10 cellular contexts compared by ENCODE assay signal in the genomic region with DNA sequence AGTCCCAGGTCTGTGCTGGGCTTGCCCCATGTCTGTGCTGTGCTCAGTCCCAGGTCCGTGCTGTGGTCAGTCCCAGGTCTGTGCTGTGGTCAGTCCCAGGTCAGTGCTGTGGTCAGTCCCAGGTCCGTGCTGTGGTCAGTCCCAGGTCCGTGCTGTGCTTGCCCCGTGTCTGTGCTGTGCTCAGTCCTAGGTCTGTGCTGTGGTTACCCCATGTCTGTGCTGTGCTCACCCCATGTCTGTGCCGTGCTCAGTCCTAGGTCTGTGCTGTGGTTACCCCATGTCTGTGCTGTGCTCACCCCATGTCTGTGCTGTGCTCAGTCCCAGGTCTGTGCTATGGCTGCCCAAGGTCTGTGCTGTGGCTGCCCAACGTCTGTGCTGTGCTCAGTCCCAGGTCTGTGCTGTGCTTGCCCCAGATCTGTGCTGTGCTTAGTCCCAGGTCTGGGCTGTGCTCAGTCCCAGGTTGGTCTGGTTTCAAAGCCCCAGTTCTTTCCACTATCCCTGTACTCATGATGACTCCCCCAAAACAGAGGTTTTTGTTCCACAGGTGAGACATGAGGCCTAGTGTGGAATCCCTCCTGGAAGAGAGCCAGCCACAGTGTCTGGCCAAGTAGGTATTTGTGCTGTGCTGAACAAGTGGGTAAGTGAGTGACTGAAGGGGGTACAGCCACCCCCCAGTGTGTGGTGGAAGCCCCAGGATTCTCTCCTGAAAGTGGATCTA. TPM values are rescaled to one million over a fixed set of nuclear protein-coding genes. Genes with fewer than 3 reads are reported as not detected.
DNase-seq lines count a peak whose midpoint lies in the region; ATAC-seq and TF ChIP-seq lines count a peak whose summit lies in the region.
"Had no signal": no experiment of that assay in that cellular context is flagged by ENCODE, and none has a peak within 500 bp of the region (broad histone marks: within the 10 kb centered on the region; RNA-seq: fewer than 3 reads in every experiment).

No MANE protein-coding gene starts in this region.

- H3K27me3 Mint-ChIP-seq in activated naive CD8-positive, alpha-beta T cell treated with anti-CD3 and anti-CD28 coated beads for 36 hours: no peaks in the 10 kb centered on the region
- H3K27me3 Mint-ChIP-seq: CD4-positive, alpha-beta memory T cell had no signal

- POLR2A ChIA-PET in A673 (lab: Charles Lee; ENCODE audit: low non-redundant PET): no interaction called here

- H3K79me2 ChIP-seq in OCI-LY3 (ENCODE audit: low read length) (no peaks in the 10 kb centered on the region), trophoblast cell (ENCODE audit: control insufficient read depth, insufficient read depth, low read length, poor library complexity) (no peaks in the 10 kb centered on the region)

- ATAC-seq in esophagus mucosa (peak; percentile 16), HG02970 (IDR thresholded peaks at IDR 0.05; ENCODE audit: low FRiP score, unreplicated experiment) (no peak), GM21786 (IDR thresholded peaks at IDR 0.05; ENCODE audit: unreplicated experiment) (no peak)

- peak overlapping the region; percentile 1 for H4K8ac ChIP-seq in trophoblast cell (ENCODE audit: low read depth, low read length)

- H2AFZ ChIP-seq in OCI-LY3 (ENCODE audit: low read depth, low read length): peak overlapping the region; percentile 54; the same call in 1 of the 2 replicates
- no peak overlapping the region for H2AFZ ChIP-seq in trophoblast cell (ENCODE audit: insufficient read depth, low read length, poor library complexity)

- peaks cover 16% of the 10 kb centered on the region for H3K4me1 Mint-ChIP-seq in activated naive CD8-positive, alpha-beta T cell treated with anti-CD3 and anti-CD28 coated beads for 36 hours

- H3K27me3 ChIP-seq in A673 (replicated peaks; ENCODE audit: insufficient read depth, low read depth, low read length, poor library complexity) (no peaks in the 10 kb centered on the region), OCI-LY3 (ENCODE audit: low read depth, low read length) (no peaks in the 10 kb centered on the region), trophoblast cell (ENCODE audit: insufficient read depth, low read length) (no peaks in the 10 kb centered on the region)

- peaks cover 24% of the 10 kb centered on the region for H3K79me1 ChIP-seq in trophoblast cell (ENCODE audit: low read length)

- H3K18ac ChIP-seq in trophoblast cell (ENCODE audit: low read length): peak overlapping the region; percentile 52

- H3K9me3 ChIP-seq in A673 (ENCODE audit: low read depth, low read length, poor library complexity, severe bottlenecking): no peaks in the 10 kb centered on the region
- H3K9me3 ChIP-seq in OCI-LY3 (ENCODE audit: insufficient read depth, low read length): no peaks in the 10 kb centered on the region
- no peaks in the 10 kb centered on the region for H3K9me3 ChIP-seq in trophoblast cell (ENCODE audit: insufficient read depth, low read depth, low read length)

- H2BK12ac ChIP-seq in trophoblast cell (ENCODE audit: low read length): peak overlapping the region; percentile 82

- no TSS peak for BruUV-seq in A673 (replicated peaks; lab: Mats Ljungman, UMichigan)

- H3K9ac ChIP-seq in OCI-LY3 (ENCODE audit: low read length) (no peak overlapping the region), trophoblast cell (ENCODE audit: low read length) (no peak overlapping the region)

- no peak overlapping the region for H3K23ac ChIP-seq in trophoblast cell (ENCODE audit: low read length)

- H3K4me1 ChIP-seq in A673 (ENCODE audit: insufficient read depth, low read length, poor library complexity, severe bottlenecking) (peaks cover 45% of the 10 kb centered on the region), OCI-LY3 (ENCODE audit: low read length) (peaks cover 16% of the 10 kb centered on the region), trophoblast cell (ENCODE audit: control insufficient read depth in 1 of 2, insufficient read depth in 2 of 2, low read length in 2 of 2) (peaks cover 18 to 27% of the 10 kb centered on the region in 2 experiments)

- CTCF ChIA-PET in A673 (lab: Charles Lee): no interaction called here

- no peak for TF ChIP-seq CTCF in A673 (conservative IDR thresholded peaks at IDR 0.05; ENCODE audit: low read depth, low read length)
- TF ChIP-seq CTCF in OCI-LY3 (IDR thresholded peaks at IDR 0.05; ENCODE audit: low read depth, low read length): no peak

- no peaks in the 10 kb centered on the region for H3K36me3 ChIP-seq in A673 (ENCODE audit: insufficient read depth, low read length, poor library complexity, severe bottlenecking)
- no peaks in the 10 kb centered on the region for H3K36me3 ChIP-seq in OCI-LY3 (replicated peaks; ENCODE audit: low read depth, low read length)
- H3K36me3 ChIP-seq in trophoblast cell (ENCODE audit: control insufficient read depth in 1 of 2, insufficient read depth in 2 of 2, low read length in 2 of 2): no peaks in the 10 kb centered on the region

- H2BK120ac ChIP-seq in trophoblast cell (ENCODE audit: insufficient read depth, low read length, poor library complexity): peak overlapping the region; percentile 93

- H3K27ac Mint-ChIP-seq in activated naive CD8-positive, alpha-beta T cell treated with anti-CD3 and anti-CD28 coated beads for 36 hours: no peak overlapping the region

- WGBS in trophoblast cell (ENCODE audit: extremely low coverage, insufficient coverage, insufficient read length): no CpG with 5 or more reads among the region's 6 CpGs

- no peak overlapping the region for H3K4me3 Mint-ChIP-seq in activated naive CD8-positive, alpha-beta T cell treated with anti-CD3 and anti-CD28 coated beads for 36 hours

- peak overlapping the region; percentile 13 for H2AK5ac ChIP-seq in trophoblast cell (ENCODE audit: low read length)

- H3K4me2 ChIP-seq in OCI-LY3 (ENCODE audit: low read length): 0 out of 2 replicates have a peak overlapping the region, but pooled peaks have one; percentile 18
- H3K4me2 ChIP-seq in trophoblast cell (ENCODE audit: low read length): peak overlapping the region; percentile 3

- H2BK5ac ChIP-seq in trophoblast cell (ENCODE audit: low read depth, low read length, poor library complexity): peak overlapping the region; percentile 87

- H3K9me3 Mint-ChIP-seq in activated naive CD8-positive, alpha-beta T cell treated with anti-CD3 and anti-CD28 coated beads for 36 hours: no peaks in the 10 kb centered on the region

- no peak overlapping the region for H4K12ac ChIP-seq in trophoblast cell (ENCODE audit: low read depth, low read length)

- H4K20me1 ChIP-seq in OCI-LY3 (ENCODE audit: insufficient read depth, low read length): no peaks in the 10 kb centered on the region

- intact Hi-C loops in A673 (cut with micrococcal nuclease; ENCODE audit: unreplicated experiment): no loop called here

- H4K91ac ChIP-seq in trophoblast cell (ENCODE audit: low read depth, low read length): peak overlapping the region; percentile 87

- no peaks in the 10 kb centered on the region for H3K36me3 Mint-ChIP-seq in activated naive CD8-positive, alpha-beta T cell treated with anti-CD3 and anti-CD28 coated beads for 36 hours
- H3K36me3 Mint-ChIP-seq: CD4-positive, alpha-beta memory T cell had no signal

- H3K4me3 ChIP-seq in A673 (ENCODE audit: low read depth, low read length, poor library complexity, severe bottlenecking) (no peak overlapping the region), OCI-LY3 (ENCODE audit: low read length) (no peak overlapping the region), trophoblast cell (ENCODE audit: low read depth, low read length) (no peak overlapping the region)

- H3K4ac ChIP-seq in trophoblast cell (ENCODE audit: low read depth, low read length): peak overlapping the region; percentile 37

- peak overlapping the region; percentile 69 for H3K27ac ChIP-seq in A673 (ENCODE audit: low read depth, low read length, poor library complexity, severe bottlenecking)
- H3K27ac ChIP-seq in OCI-LY3 (ENCODE audit: low read length): no peak overlapping the region
- H3K27ac ChIP-seq in trophoblast cell (ENCODE audit: low read depth, low read length): peak overlapping the region; percentile 77

- no peak for DNase-seq in A673 (ENCODE audit: low spot score)
- no peak for DNase-seq in trophoblast cell
- DNase-seq in central memory CD4-positive, alpha-beta T cell: no peak
- no peak for DNase-seq in activated naive CD8-positive, alpha-beta T cell treated with anti-CD3 and anti-CD28 coated beads for 36 hours
- DNase-seq: CD4-positive, alpha-beta memory T cell; SIG-M5 had no signal

- peak overlapping the region; percentile 28 for H3K14ac ChIP-seq in trophoblast cell (ENCODE audit: low read length)

RNA-seq across cellular contexts. Expression of gene IRAG1, which starts 34.8 kb away (rescaled TPM):
- 0.26 and 0.81 TPM in 2 replicates for total RNA-seq in A673 (2021)
- 3.2 TPM for total RNA-seq in esophagus mucosa
- polyA plus RNA-seq in trophoblast cell (2013): 1.5 and 1.9 TPM in 2 replicates
- total RNA-seq in activated naive CD8-positive, alpha-beta T cell treated with anti-CD3 and anti-CD28 coated beads for 36 hours: not detected
- total RNA-seq: CD4-positive, alpha-beta memory T cell had no signal
- polyA plus RNA-seq: CD4-positive, alpha-beta memory T cell had no signal
